In the genomic region with DNA sequence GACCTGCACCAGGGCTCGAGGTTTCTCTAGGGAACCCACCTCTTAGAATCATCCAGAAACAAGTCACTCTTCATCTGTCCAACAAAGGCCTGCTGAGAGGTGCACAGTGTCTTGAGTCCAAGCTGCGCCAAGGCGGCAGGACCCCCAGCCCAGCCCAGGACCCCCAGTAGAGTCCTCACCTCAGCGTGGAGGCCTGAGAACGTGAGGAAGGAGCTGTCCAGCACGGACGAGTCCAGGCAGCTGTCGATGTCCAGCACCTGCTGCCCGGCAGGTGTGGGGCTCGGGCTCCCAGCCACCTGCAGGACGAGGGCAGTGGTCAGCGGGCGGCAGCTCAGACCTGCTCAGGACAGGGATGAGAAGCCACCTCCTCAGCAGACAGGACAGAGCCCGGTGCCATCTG, we compare ENCODE assay signal across 3 cellular contexts. TPM values are rescaled to one million over a fixed set of nuclear protein-coding genes. Genes with fewer than 3 reads are reported as not detected.
"Had no signal": no experiment of that assay in that cellular context is flagged by ENCODE, and none has a peak within 500 bp of the region (broad histone marks: within the 10 kb centered on the region; RNA-seq: fewer than 3 reads in every experiment).

No MANE protein-coding gene starts in this region.

RNA-seq across cellular contexts. Expression of a gene that starts 50.7 kb away (rescaled TPM):
- total RNA-seq: activated naive CD4-positive, alpha-beta T cell treated with anti-CD3 and anti-CD28 coated beads for 36 hours; activated T-cell treated with anti-CD3 and anti-CD28 coated beads, Interleukin-2, amount 50 U/mL, for 4 hours; ascending aorta had no signal
